12 cellular contexts compared by ENCODE assay signal in the genomic region with DNA sequence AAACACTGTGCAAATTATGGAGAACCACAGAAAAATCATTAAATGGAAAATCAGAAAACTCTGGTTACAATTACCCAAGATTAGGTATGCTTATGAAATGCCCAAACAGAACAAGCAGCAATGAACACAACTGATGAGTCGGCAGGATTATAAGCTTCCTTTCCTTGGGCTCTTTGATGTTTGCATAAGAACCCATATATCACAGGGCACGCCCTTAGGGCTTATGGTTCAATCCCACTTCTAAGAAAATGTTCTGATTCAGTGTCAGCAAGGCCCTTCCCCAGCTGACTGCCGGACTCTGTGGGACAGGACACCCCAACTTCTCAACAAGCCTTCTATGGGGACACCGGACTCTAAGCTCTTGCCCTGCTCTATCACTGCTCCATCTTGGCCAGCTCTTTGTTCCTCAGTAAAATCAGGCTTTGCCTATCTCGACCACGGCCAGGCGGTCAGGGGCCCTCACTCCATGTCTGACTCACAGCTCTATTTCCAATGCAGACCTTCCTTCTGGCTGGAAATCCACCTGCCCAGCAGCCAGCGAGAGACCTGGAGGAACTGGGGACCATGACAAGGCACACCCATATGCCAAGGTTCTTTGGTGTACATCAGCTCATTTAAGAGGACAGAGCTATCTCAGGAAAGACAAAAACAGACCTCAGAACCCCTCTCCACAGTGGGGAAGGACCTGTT. TPM values are rescaled to one million over a fixed set of nuclear protein-coding genes. Genes with fewer than 3 reads are reported as not detected.
A peak's percentile ranks its signal among the peaks of the same experiment; 100 is the strongest.
DNase-seq lines count a peak whose midpoint lies in the region; ATAC-seq and TF ChIP-seq lines count a peak whose summit lies in the region.
"Had no signal": no experiment of that assay in that cellular context is flagged by ENCODE, and none has a peak within 500 bp of the region (broad histone marks: within the 10 kb centered on the region; RNA-seq: fewer than 3 reads in every experiment).

No MANE protein-coding gene starts in this region.

- CTCF ChIA-PET in activated CD4-positive, alpha-beta T cell treated with anti-CD3 and anti-CD28 coated beads for 36 hours (lab: Charles Lee) = interaction anchor here (0.6 to 1.5 kb wide), 5 partner anchors 12 to 100 kb away, joined by 3 to 5 read pairs (median 4); no protein-coding TSS in a partner anchor

- TF ChIP-seq CTCF in progenitor cell of endocrine pancreas (IDR thresholded peaks at IDR 0.05; ENCODE audit: unreplicated experiment) = no peak
- no peak for TF ChIP-seq CTCF in testis (IDR thresholded peaks at IDR 0.05)
- no peak for TF ChIP-seq CTCF in omental fat pad (IDR thresholded peaks at IDR 0.05)

- H3K9me3 Mint-ChIP-seq in activated CD4-positive, alpha-beta T cell treated with anti-CD3 and anti-CD28 coated beads for 36 hours (ENCODE audit: low read depth) = no peaks in the 10 kb centered on the region
- H3K9me3 Mint-ChIP-seq in effector memory CD8-positive, alpha-beta T cell = no peaks in the 10 kb centered on the region
- H3K9me3 Mint-ChIP-seq in progenitor cell of endocrine pancreas (ENCODE audit: low read depth) = no peaks in the 10 kb centered on the region

- no peaks in the 10 kb centered on the region for H3K27me3 Mint-ChIP-seq in activated CD4-positive, alpha-beta T cell treated with anti-CD3 and anti-CD28 coated beads for 36 hours
- no peaks in the 10 kb centered on the region for H3K27me3 Mint-ChIP-seq in effector memory CD8-positive, alpha-beta T cell
- H3K27me3 Mint-ChIP-seq in progenitor cell of endocrine pancreas = no peaks in the 10 kb centered on the region

- no peak for TF ChIP-seq POLR2A in testis (IDR thresholded peaks at IDR 0.05)

- no peak for ATAC-seq in activated CD4-positive, alpha-beta T cell treated with anti-CD3 and anti-CD28 coated beads for 36 hours
- ATAC-seq in effector memory CD8-positive, alpha-beta T cell (replicated peaks) = no peak
- ATAC-seq in GM18517 (IDR thresholded peaks at IDR 0.05; ENCODE audit: unreplicated experiment) (no peak), omental fat pad (ENCODE audit: low FRiP score) (no peak)

- DNase-seq in activated CD4-positive, alpha-beta T cell treated with anti-CD3 and anti-CD28 coated beads for 36 hours = no peak
- DNase-seq in activated CD4-positive, alpha-beta T cell treated with anti-CD3 and anti-CD28 coated beads, Interleukin-2, amount 50 U/mL, for 48 hours = no peak
- peak; percentile 16 for DNase-seq in OCI-M1 (lab: John Stamatoyannopoulos, UW)
- no peak for DNase-seq in effector memory CD8-positive, alpha-beta T cell
- DNase-seq in progenitor cell of endocrine pancreas (ENCODE audit: low spot score, unreplicated experiment) = no peak
- no peak for DNase-seq in testis
- DNase-seq in omental fat pad (ENCODE audit: low spot score) = no peak
- DNase-seq: colonic mucosa, NCI-H524 treated with DMSO at 0.1 percent for 48 hours, SHP77 treated with DMSO at 0.1 percent for 48 hours had no signal

- no peak overlapping the region for H3K4me3 ChIP-seq in testis
- H3K4me3 ChIP-seq: colonic mucosa had no signal

- no peaks in the 10 kb centered on the region for H3K4me1 ChIP-seq in testis

- H3K27ac Mint-ChIP-seq in activated CD4-positive, alpha-beta T cell treated with anti-CD3 and anti-CD28 coated beads for 36 hours = peak overlapping the region; percentile 62
- H3K27ac Mint-ChIP-seq in effector memory CD8-positive, alpha-beta T cell = peak overlapping the region; percentile 36 to 72
- H3K27ac Mint-ChIP-seq in progenitor cell of endocrine pancreas = peak overlapping the region; percentile 40

- no peaks in the 10 kb centered on the region for H3K36me3 ChIP-seq in testis (ENCODE audit: low read depth, missing control alignments)

- peaks cover 66% of the 10 kb centered on the region for H3K36me3 Mint-ChIP-seq in activated CD4-positive, alpha-beta T cell treated with anti-CD3 and anti-CD28 coated beads for 36 hours (ENCODE audit: low read depth)
- peaks cover 93% of the 10 kb centered on the region for H3K36me3 Mint-ChIP-seq in effector memory CD8-positive, alpha-beta T cell (ENCODE audit: insufficient read depth)
- H3K36me3 Mint-ChIP-seq in progenitor cell of endocrine pancreas (ENCODE audit: insufficient read depth) = peaks cover 38% of the 10 kb centered on the region

- no peaks in the 10 kb centered on the region for H3K9me3 ChIP-seq in testis
- H3K9me3 ChIP-seq: colonic mucosa had no signal

- no peaks in the 10 kb centered on the region for H3K27me3 ChIP-seq in testis
- H3K27me3 ChIP-seq: colonic mucosa had no signal

- intact Hi-C loops in activated CD4-positive, alpha-beta T cell treated with anti-CD3 and anti-CD28 coated beads for 36 hours (cut with DNase I, micrococcal nuclease) = no loop called here
- intact Hi-C loops in testis (cut with DNase I; ENCODE audit: low total_unique reads) = no loop called here

- H3K4me3 Mint-ChIP-seq in activated CD4-positive, alpha-beta T cell treated with anti-CD3 and anti-CD28 coated beads for 36 hours = no peak overlapping the region
- H3K4me3 Mint-ChIP-seq in effector memory CD8-positive, alpha-beta T cell = no peak overlapping the region
- no peak overlapping the region for H3K4me3 Mint-ChIP-seq in progenitor cell of endocrine pancreas (ENCODE audit: low read depth)

- POLR2A ChIA-PET in activated CD4-positive, alpha-beta T cell treated with anti-CD3 and anti-CD28 coated beads for 36 hours (lab: Charles Lee) = no interaction called here

- WGBS in testis, 2 donors = 87 to 91% methylated on average over 6 to 8 of the region's 8 CpGs

- no peak overlapping the region for H3K27ac ChIP-seq in testis
- H3K27ac ChIP-seq: colonic mucosa had no signal

- peaks cover 23% of the 10 kb centered on the region for H3K4me1 Mint-ChIP-seq in activated CD4-positive, alpha-beta T cell treated with anti-CD3 and anti-CD28 coated beads for 36 hours
- peaks cover 12 to 24% of the 10 kb centered on the region in 2 donors for H3K4me1 Mint-ChIP-seq in effector memory CD8-positive, alpha-beta T cell (ENCODE audit: low read depth in 2 of 2)
- H3K4me1 Mint-ChIP-seq in progenitor cell of endocrine pancreas (ENCODE audit: low read depth) = peaks cover 43% of the 10 kb centered on the region

RNA-seq across cellular contexts. Expression of gene LITAFD, which starts 26.8 kb away (rescaled TPM):
- not detected for total RNA-seq in activated CD4-positive, alpha-beta T cell treated with anti-CD3 and anti-CD28 coated beads for 36 hours
- not detected in 2 replicates for total RNA-seq in progenitor cell of endocrine pancreas
- total RNA-seq in testis = 1 to 10 TPM; 2.2 to 3.8 TPM
- polyA plus RNA-seq in testis (ENCODE audit: insufficient read depth, low read depth, low replicate concordance) = 10.5 TPM
- total RNA-seq in omental fat pad = not detected
- total RNA-seq: colonic mucosa had no signal
- polyA plus RNA-seq: thymus had no signal

RNA-seq across cellular contexts. Expression of gene CARHSP1, which starts 40.1 kb away (rescaled TPM):
- 10 to 100 TPM; 49.4 to 64.5 TPM for total RNA-seq in activated CD4-positive, alpha-beta T cell treated with anti-CD3 and anti-CD28 coated beads for 36 hours
- 117 and 122 TPM in 2 replicates for total RNA-seq in progenitor cell of endocrine pancreas
- 100 to 1,000 TPM; 241 to 437 TPM for total RNA-seq in testis
- 457 TPM for polyA plus RNA-seq in testis (ENCODE audit: insufficient read depth, low read depth, low replicate concordance)
- total RNA-seq in omental fat pad = 100 to 1,000 TPM in 3 of 4 donors, 10 to 100 TPM in 1; 89.3 to 135 (median 124) TPM

RNA-seq across cellular contexts. Expression of gene USP7, which starts 54.8 kb away (rescaled TPM):
- total RNA-seq in activated CD4-positive, alpha-beta T cell treated with anti-CD3 and anti-CD28 coated beads for 36 hours = 100 to 1,000 TPM; 165 to 198 TPM
- total RNA-seq in progenitor cell of endocrine pancreas = 159 and 171 TPM in 2 replicates
- total RNA-seq in testis = 100 to 1,000 TPM; 159 to 173 TPM
- polyA plus RNA-seq in testis (ENCODE audit: insufficient read depth, low read depth, low replicate concordance) = 172 TPM
- total RNA-seq in omental fat pad = 100 to 1,000 TPM in 2 of 4 donors, 10 to 100 TPM in 2; 71.2 to 138 (median 97.0) TPM
